Comparison of ENCODE assay signal across 30 cellular contexts in genomic region chr3:39505866-39506738, GRCh38. TPM values are rescaled to one million over a fixed set of nuclear protein-coding genes. Genes with fewer than 3 reads are reported as not detected.
DNase-seq lines count a peak whose midpoint lies in the region; ATAC-seq and TF ChIP-seq lines count a peak whose summit lies in the region.
"Had no signal": no experiment of that assay in that cellular context is flagged by ENCODE, and none has a peak within 500 bp of the region (broad histone marks: within the 10 kb centered on the region; RNA-seq: fewer than 3 reads in every experiment).

No MANE protein-coding gene starts in this region.

- H3K4me3 ChIP-seq in cardiac muscle cell: no peak overlapping the region
- no peak overlapping the region for H3K4me3 ChIP-seq in right atrium auricular region
- H3K4me3 ChIP-seq in brain microvascular endothelial cell (ENCODE audit: low read depth, low read length): no peak overlapping the region
- H3K4me3 ChIP-seq in fibroblast of the aortic adventitia (ENCODE audit: low read depth, low read length): no peak overlapping the region
- H3K4me3 ChIP-seq in breast epithelium: no peak overlapping the region
- H3K4me3 ChIP-seq: prostate gland, thyroid gland, vagina had no signal

- H3K9me3 ChIP-seq in cardiac muscle cell (ENCODE audit: low read depth) (no peaks in the 10 kb centered on the region), right atrium auricular region (no peaks in the 10 kb centered on the region), breast epithelium (no peaks in the 10 kb centered on the region)
- H3K9me3 ChIP-seq: prostate gland, thyroid gland, vagina had no signal

- H3K27me3 ChIP-seq in cardiac muscle cell (peaks cover under 1% of the 10 kb centered on the region), right atrium auricular region (peaks cover 3 to 8% of the 10 kb centered on the region in 2 donors), brain microvascular endothelial cell (replicated peaks) (peaks cover 14% of the 10 kb centered on the region), breast epithelium (peaks cover 0 to 15% of the 10 kb centered on the region in 2 donors)
- H3K27me3 ChIP-seq: thyroid gland, vagina had no signal

- H3K27ac ChIP-seq in cardiac muscle cell (no peak overlapping the region), right atrium auricular region (no peak overlapping the region), brain microvascular endothelial cell (no peak overlapping the region), breast epithelium (no peak overlapping the region)
- H3K27ac ChIP-seq: prostate gland, thyroid gland, vagina, WERI-Rb-1 had no signal

- TF ChIP-seq CTCF in cardiac muscle cell (IDR thresholded peaks at IDR 0.05; ENCODE audit: low read depth, low read length): no peak
- no peak for TF ChIP-seq CTCF in right atrium auricular region (IDR thresholded peaks at IDR 0.05)
- no peak for TF ChIP-seq CTCF in brain microvascular endothelial cell (IDR thresholded peaks at IDR 0.05; ENCODE audit: low read depth, low read length, missing control alignments)
- TF ChIP-seq CTCF in fibroblast of the aortic adventitia (IDR thresholded peaks at IDR 0.05; ENCODE audit: insufficient read depth, low read length): no peak
- no peak for TF ChIP-seq CTCF in breast epithelium (IDR thresholded peaks at IDR 0.05)

- H3K36me3 ChIP-seq in cardiac muscle cell: no peaks in the 10 kb centered on the region
- H3K36me3 ChIP-seq in right atrium auricular region: no peaks in the 10 kb centered on the region
- no peaks in the 10 kb centered on the region for H3K36me3 ChIP-seq in brain microvascular endothelial cell (replicated peaks)
- no peaks in the 10 kb centered on the region for H3K36me3 ChIP-seq in breast epithelium
- H3K36me3 ChIP-seq: prostate gland, thyroid gland, vagina, WERI-Rb-1 had no signal

- intact Hi-C loops in breast epithelium (cut with DNase I; ENCODE audit: low total_unique reads): no loop called here

- no peak for TF ChIP-seq POLR2A in breast epithelium (IDR thresholded peaks at IDR 0.05)

- H3K4me1 ChIP-seq in cardiac muscle cell (ENCODE audit: low read depth) (peaks cover 4% of the 10 kb centered on the region), right atrium auricular region (peaks cover 0 to 8% of the 10 kb centered on the region in 2 donors), breast epithelium (no peaks in the 10 kb centered on the region)
- H3K4me1 ChIP-seq: prostate gland, thyroid gland, vagina had no signal

- in situ Hi-C loops in brain microvascular endothelial cell (cut with HindIII; ENCODE audit: low pct_ligation_motif_present, low sequenced_read_pairs): no loop called here

- no peak for ATAC-seq in GM21737 (IDR thresholded peaks at IDR 0.05; ENCODE audit: unreplicated experiment)
- ATAC-seq: naive thymus-derived CD4-positive, alpha-beta T cell had no signal

- DNase-seq in cardiac muscle cell (ENCODE audit: low read depth in 1 of 2, low spot score in 1 of 2): peak; percentile 19 to 54
- DNase-seq in right atrium auricular region (ENCODE audit: low spot score): no peak
- DNase-seq in brain microvascular endothelial cell: peak; percentile 2
- DNase-seq in fibroblast of the aortic adventitia (ENCODE audit: low read depth): peak; percentile 77
- DNase-seq in breast epithelium (ENCODE audit: low spot score in 2 of 2): no peak
- no peak for DNase-seq in NCI-H2029 treated with DMSO at 0.1 percent for 48 hours (lab: John Stamatoyannopoulos, UW)
- no peak for DNase-seq in NCI-H1694 (lab: John Stamatoyannopoulos, UW)
- DNase-seq: activated CD4-positive, alpha-beta T cell treated with anti-CD3 and anti-CD28 coated beads, Interleukin-2, amount 10 ng/mL, durations not matched to agents 7 days and 5 days; activated T-cell treated with anti-CD3 and anti-CD28 coated beads, Interleukin-2, amount 50 U/mL, for 4 hours; COR-L47; DMS53; H7; kidney; midbrain; naive thymus-derived CD4-positive, alpha-beta T cell; NCI-H1694 treated with DMSO at 0.1 percent for 48 hours; NCI-H526; NK-92 treated with Interleukin-12 subunit alpha and Interleukin-12 subunit beta, amount 100 ng/mL, for 24 hours; nucleus accumbens; SHP77 treated with DMSO at 0.1 percent for 48 hours; stimulated activated CD4-positive, alpha-beta T cell treated with anti-CD3 and anti-CD28 coated beads, Interleukin-15, amount 100 ng/mL, for 24 hours; stimulated activated naive CD8-positive, alpha-beta T cell treated with anti-CD3 and anti-CD28 coated beads, Interleukin-15, Interleukin-2, amounts not matched to agents 100 U/mL and 50 U/mL, for 24 hours; thyroid gland; WERI-Rb-1 had no signal

RNA-seq across cellular contexts. Expression of gene MOBP, which starts 38.6 kb away (rescaled TPM):
- total RNA-seq in cardiac muscle cell (not detected in 2 replicates), right atrium auricular region (under 1 TPM in 1 of 2 donors, not detected in 1; 0.20 TPM), fibroblast of the aortic adventitia (ENCODE audit: low replicate concordance) (not detected in 2 replicates), breast epithelium (under 1 TPM in 1 of 3 donors, not detected in 2; under 0.01 TPM)
- polyA plus RNA-seq in cardiac muscle cell: not detected in 2 replicates
- total RNA-seq: activated CD4-positive, alpha-beta T cell treated with anti-CD3 and anti-CD28 coated beads, Interleukin-2, amount 10 ng/mL, durations not matched to agents 7 days and 5 days; activated T-cell treated with anti-CD3 and anti-CD28 coated beads, Interleukin-2, amount 50 U/mL, for 4 hours; LHCN-M2; liver; thyroid gland; vagina had no signal
- polyA plus RNA-seq: BJ; liver; naive thymus-derived CD4-positive, alpha-beta T cell had no signal

Comparison
In these comparisons a context has a peak if more than half of its experiments do, and no peak if none do; other contexts are left out.
1. DNase-seq: peak in cardiac muscle cell (2 of 2), brain microvascular endothelial cell (single experiment) and fibroblast of the aortic adventitia (single experiment); none in right atrium auricular region (single experiment), breast epithelium (0 of 2), NCI-H2029 treated with DMSO at 0.1 percent for 48 hours (single experiment) and NCI-H1694 (single experiment).